ENCODE assay signal across 24 cellular contexts in genomic region chr17:79673517-79673916, GRCh38. TPM values are rescaled to one million over a fixed set of nuclear protein-coding genes. Genes with fewer than 3 reads are reported as not detected.
DNase-seq lines count a peak whose midpoint lies in the region; ATAC-seq, FAIRE-seq and TF ChIP-seq lines count a peak whose summit lies in the region.
"Had no signal": no experiment of that assay in that cellular context is flagged by ENCODE, and none has a peak within 500 bp of the region (broad histone marks: within the 10 kb centered on the region; RNA-seq: fewer than 3 reads in every experiment).

No MANE protein-coding gene starts in this region.

- H2AFZ ChIP-seq in osteoblast (ENCODE audit: low read length) = no peak overlapping the region

- TF ChIP-seq EP300 in A549 (IDR thresholded peaks at IDR 0.05) (no peak), gastroesophageal sphincter (IDR thresholded peaks at IDR 0.05) (no peak)

- H3K4me3 ChIP-seq in A549 (no peak overlapping the region), HEK293 (ENCODE audit: low read depth, low read length) (no peak overlapping the region), osteoblast (ENCODE audit: insufficient read depth, low read length) (no peak overlapping the region), body of pancreas (no peak overlapping the region), gastroesophageal sphincter (no peak overlapping the region)
- H3K4me3 ChIP-seq: BLaER1 treated with 17β-estradiol and CSF1 and Interleukin-3, amounts not matched to agents 10 nM and 100 nM had no signal

- H3K36me3 ChIP-seq in HEK293 (ENCODE audit: control insufficient read depth in 2 of 2, insufficient read depth in 1 of 2, low read length in 2 of 2) (no peaks in the 10 kb centered on the region), osteoblast (ENCODE audit: insufficient read depth, low read length) (no peaks in the 10 kb centered on the region), body of pancreas (replicated peaks in 1 of 2; ENCODE audit: insufficient read depth in 1 of 2, low read depth in 2 of 2) (no peaks in the 10 kb centered on the region), gastroesophageal sphincter (no peaks in the 10 kb centered on the region)
- H3K36me3 ChIP-seq: BLaER1 treated with 17β-estradiol and CSF1 and Interleukin-3, amounts not matched to agents 10 nM and 100 nM had no signal

- POLR2A ChIA-PET in A549 (lab: Yijun Ruan, JAX) = no interaction called here
- POLR2A ChIA-PET in HEK293 (lab: Yijun Ruan, JAX) = interaction anchor here (0.6 kb wide), 1 partner anchor 77 kb away, joined by 3 read pairs; no protein-coding TSS in a partner anchor

- H4K20me1 ChIP-seq in osteoblast (ENCODE audit: insufficient read depth, low read length) = no peaks in the 10 kb centered on the region

- H3K4me1 ChIP-seq in A549 (no peaks in the 10 kb centered on the region), HEK293 (ENCODE audit: control insufficient read depth, insufficient read depth, low read length) (no peaks in the 10 kb centered on the region), osteoblast (ENCODE audit: insufficient read depth, low read length) (no peaks in the 10 kb centered on the region), body of pancreas (no peaks in the 10 kb centered on the region), gastroesophageal sphincter (peaks cover 0 to 6% (median 0%) of the 10 kb centered on the region in 3 donors)
- H3K4me1 ChIP-seq: Caco-2 had no signal

- H3K27ac ChIP-seq in A549 = no peak overlapping the region
- no peak overlapping the region for H3K27ac ChIP-seq in HEK293 (ENCODE audit: extremely low read depth, low read depth, low read length)
- H3K27ac ChIP-seq in osteoblast (ENCODE audit: low read depth, low read length) = no peak overlapping the region
- no peak overlapping the region for H3K27ac ChIP-seq in body of pancreas
- H3K27ac ChIP-seq in gastroesophageal sphincter = no peak overlapping the region
- H3K27ac ChIP-seq: BLaER1 treated with 17β-estradiol and CSF1 and Interleukin-3, amounts not matched to agents 10 nM and 100 nM; C4-2B had no signal

- H3K27ac Mint-ChIP-seq in endothelial cell (ENCODE audit: unreplicated experiment) = peak overlapping the region; percentile 2
- H3K27ac Mint-ChIP-seq: B cell; CD4-positive, alpha-beta T cell; CD8-positive, alpha-beta T cell had no signal

- peaks cover 8% of the 10 kb centered on the region for H3K9me3 Mint-ChIP-seq in endothelial cell (ENCODE audit: unreplicated experiment)

- H3K36me3 Mint-ChIP-seq in endothelial cell (ENCODE audit: low read depth, unreplicated experiment) = peaks cover 9% of the 10 kb centered on the region
- H3K36me3 Mint-ChIP-seq: CD8-positive, alpha-beta T cell had no signal

- H3K27me3 ChIP-seq in osteoblast (ENCODE audit: insufficient read depth, low read length) (peaks cover 4% of the 10 kb centered on the region), body of pancreas (no peaks in the 10 kb centered on the region), gastroesophageal sphincter (peaks cover 55% of the 10 kb centered on the region)
- H3K27me3 ChIP-seq: BLaER1 treated with 17β-estradiol and CSF1 and Interleukin-3, amounts not matched to agents 10 nM and 100 nM had no signal

- TF ChIP-seq CTCF in A549 (IDR thresholded peaks at IDR 0.05) (no peak), HEK293 (tag by site-specific recombination; IDR thresholded peaks at IDR 0.05) (no peak), endothelial cell (IDR thresholded peaks at IDR 0.05; ENCODE audit: unreplicated experiment) (no peak), osteoblast (IDR thresholded peaks at IDR 0.05; ENCODE audit: extremely low read depth, low read depth, low read length) (no peak), body of pancreas (IDR thresholded peaks at IDR 0.05) (no peak), gastroesophageal sphincter (IDR thresholded peaks at IDR 0.05) (no peak)

- H3K4me3 Mint-ChIP-seq in endothelial cell (ENCODE audit: unreplicated experiment) = peak overlapping the region; percentile 8
- H3K4me3 Mint-ChIP-seq: B cell; CD4-positive, alpha-beta T cell; CD8-positive, alpha-beta T cell had no signal

- CTCF ChIA-PET in A549 (lab: Yijun Ruan, JAX) = interaction anchor here (1.2 to 2.0 kb wide), 5 partner anchors 10 to 485 kb away, joined by 3 to 7 read pairs (median 4); no protein-coding TSS in a partner anchor
- CTCF ChIA-PET in HEK293 (lab: Yijun Ruan, JAX) = no interaction called here

- TF ChIP-seq POLR2A in A549 (IDR thresholded peaks at IDR 0.05; ENCODE audit: low read length) = no peak
- no peak for TF ChIP-seq POLR2A in body of pancreas (IDR thresholded peaks at IDR 0.05)
- TF ChIP-seq POLR2A in gastroesophageal sphincter (IDR thresholded peaks at IDR 0.05) = no peak

- no peaks in the 10 kb centered on the region for H3K4me1 Mint-ChIP-seq in endothelial cell (ENCODE audit: unreplicated experiment)

- H3K79me2 ChIP-seq in osteoblast (ENCODE audit: insufficient read depth, low read length) = no peaks in the 10 kb centered on the region

- FAIRE-seq in A549 (lab: Jason Lieb, UNC) = no peak
- FAIRE-seq: A204.1, D721Med, G401.6, GM12891, GM19239 had no signal

- DNase-seq in A549 (ENCODE audit: low read depth in 1 of 2, low spot score in 1 of 2) = no peak
- no peak for DNase-seq in endothelial cell (ENCODE audit: low spot score)
- DNase-seq in osteoblast (ENCODE audit: insufficient read length, low spot score, missing footprints) = peak; percentile 36
- no peak for DNase-seq in body of pancreas
- DNase-seq: 8988T; AML-193; Caco-2; Calu3; CD4-positive, alpha-beta T cell; CD8-positive, alpha-beta T cell; DMS79 treated with DMSO at 0.1 percent for 48 hours; GF-D8 had no signal

- H3K27me3 Mint-ChIP-seq in endothelial cell (ENCODE audit: unreplicated experiment) = no peaks in the 10 kb centered on the region

- WGBS in A549 (ENCODE audit: missing lambda C conversion rate) = 4% methylated on average over 2 of the region's 2 CpGs
- 46 to 51% methylated on average over 2 of the region's 2 CpGs for WGBS in body of pancreas, 2 donors
- 67 to 68% methylated on average over 2 of the region's 2 CpGs for WGBS in gastroesophageal sphincter (ENCODE audit: low coverage in 1 of 2), 2 donors

- intact Hi-C loops in body of pancreas (cut with DNase I) = no loop called here

- no peak for TF ChIP-seq RAD21 in A549 (conservative IDR thresholded peaks at IDR 0.05 in 1 of 2, IDR thresholded peaks at IDR 0.05 in 1 of 2)

- H3K9me3 ChIP-seq in A549 (peaks cover 29% of the 10 kb centered on the region), HEK293 (ENCODE audit: control insufficient read depth, insufficient read depth, low read depth, low read length) (no peaks in the 10 kb centered on the region), osteoblast (ENCODE audit: low read depth, low read length) (no peaks in the 10 kb centered on the region), body of pancreas (peaks cover 0 to 14% (median 0%) of the 10 kb centered on the region in 3 donors), gastroesophageal sphincter (peaks cover 0 to 24% (median 0%) of the 10 kb centered on the region in 3 donors)

- ATAC-seq in A549 (no peak), body of pancreas (no peak), HG02970 (IDR thresholded peaks at IDR 0.05; ENCODE audit: low FRiP score, unreplicated experiment) (no peak), gastroesophageal sphincter (no peak)
- ATAC-seq: CD8-positive, alpha-beta T cell had no signal

- no peak overlapping the region for H3K4me2 ChIP-seq in A549
- H3K4me2 ChIP-seq in osteoblast (ENCODE audit: insufficient read depth, low read length) = no peak overlapping the region
- H3K4me2 ChIP-seq: BLaER1 treated with 17β-estradiol and CSF1 and Interleukin-3, amounts not matched to agents 10 nM and 100 nM had no signal

TF ChIP-seq in A549, 52 proteins besides CTCF, POLR2A, EP300 and RAD21:
- TF ChIP-seq NPAS2 (CRISPR knock-in tag; IDR thresholded peaks at IDR 0.05; ENCODE audit: borderline replicate concordance) = no peak
- peak; percentile 44; the same call in 1 of the 2 replicates for TF ChIP-seq KDM1A (IDR thresholded peaks at IDR 0.05; ENCODE audit: low read depth)
TF ChIP-seq in A549: peak in this region for 1.

TF ChIP-seq in HEK293, 187 proteins besides CTCF, POLR2A, EP300 and RAD21:
- TF ChIP-seq TRIM28 (IDR thresholded peaks at IDR 0.05; ENCODE audit: borderline replicate concordance, low read length) (peak; percentile 61; the same call in 1 of the 2 replicates), ZNF571 (tag by site-specific recombination; IDR thresholded peaks at IDR 0.05) (no peak), ZNF280D (tag by site-specific recombination; IDR thresholded peaks at IDR 0.05) (0 out of 2 replicates have a peak, but pooled peaks have one; percentile 57)
TF ChIP-seq in HEK293: peak in this region for 2.

RNA-seq across cellular contexts. Expression of gene ENPP7, which starts 57.2 kb away (rescaled TPM):
- not detected in 2 replicates for polyA plus RNA-seq in A549 (2011; rRNA removed)
- polyA plus RNA-seq in A549 (2012; cell fraction: cytosol; rRNA removed) = not detected in 2 replicates
- polyA plus RNA-seq in A549 (2012; cell fraction: nucleus; rRNA removed) = not detected in 2 replicates
- not detected in 3 replicates for polyA plus RNA-seq in A549 (2017; fragmentation: RNase III; extraction: RNeasy Plus Mini Kit Qiagen cat#74134 plus additional on column Dnase treatment)
- polyA minus RNA-seq in A549 (2011; rRNA and poly(A)+ RNA removed) = not detected in 2 replicates
- not detected for total RNA-seq in endothelial cell (ENCODE audit: unreplicated experiment)
- not detected in 2 replicates for total RNA-seq in osteoblast
- not detected for total RNA-seq in body of pancreas
- under 1 TPM in 1 of 4 donors, not detected in 3; 0.27 TPM for total RNA-seq in gastroesophageal sphincter
- total RNA-seq: Calu3; CD4-positive, alpha-beta T cell had no signal
- polyA plus RNA-seq: BJ had no signal
